13 cellular contexts compared by ENCODE assay signal in genomic region chr3:121724130-121724529, GRCh38. TPM values are rescaled to one million over a fixed set of nuclear protein-coding genes. Genes with fewer than 3 reads are reported as not detected.
DNase-seq lines count a peak whose midpoint lies in the region; ATAC-seq and TF ChIP-seq lines count a peak whose summit lies in the region.
"Had no signal": no experiment of that assay in that cellular context is flagged by ENCODE, and none has a peak within 500 bp of the region (broad histone marks: within the 10 kb centered on the region; RNA-seq: fewer than 3 reads in every experiment).

No MANE protein-coding gene starts in this region.

- H3K4me1 Mint-ChIP-seq in dendritic cell treated with granulocyte-macrophage colony-stimulating factor and Interleukin-4, amounts not matched to agents 40 ng/mL and 50 ng/mL, for 4 days (ENCODE audit: low read depth) = peaks cover 11% of the 10 kb centered on the region
- H3K4me1 Mint-ChIP-seq in effector memory CD8-positive, alpha-beta T cell (ENCODE audit: low read depth in 2 of 2) = peaks cover 8 to 12% of the 10 kb centered on the region in 2 donors

- no peak for TF ChIP-seq POLR2A in gastrocnemius medialis (IDR thresholded peaks at IDR 0.05)

- no peaks in the 10 kb centered on the region for H3K9me3 ChIP-seq in gastrocnemius medialis
- H3K9me3 ChIP-seq: right lobe of liver had no signal

- no peak overlapping the region for H3K4me3 Mint-ChIP-seq in dendritic cell treated with granulocyte-macrophage colony-stimulating factor and Interleukin-4, amounts not matched to agents 40 ng/mL and 50 ng/mL, for 4 days
- H3K4me3 Mint-ChIP-seq in effector memory CD8-positive, alpha-beta T cell = no peak overlapping the region

- no peak overlapping the region for H3K4me3 ChIP-seq in gastrocnemius medialis
- H3K4me3 ChIP-seq: right lobe of liver had no signal

- H3K36me3 ChIP-seq in gastrocnemius medialis = peaks cover 0 to 93% of the 10 kb centered on the region in 2 donors

- H3K27me3 ChIP-seq in gastrocnemius medialis = no peaks in the 10 kb centered on the region
- H3K27me3 ChIP-seq: right lobe of liver had no signal

- peaks cover 95% of the 10 kb centered on the region for H3K36me3 Mint-ChIP-seq in dendritic cell treated with granulocyte-macrophage colony-stimulating factor and Interleukin-4, amounts not matched to agents 40 ng/mL and 50 ng/mL, for 4 days (ENCODE audit: low read depth)
- H3K36me3 Mint-ChIP-seq in effector memory CD8-positive, alpha-beta T cell (ENCODE audit: insufficient read depth) = peaks cover 56% of the 10 kb centered on the region

- in situ Hi-C loops in gastrocnemius medialis (cut with MboI; ENCODE audit: low sequenced_read_pairs in 4 of 4) = loop anchor here in 1 of 4 donors (25.0 kb wide), 1 partner anchor 88 kb away; no protein-coding TSS in a partner anchor

- ATAC-seq in GM18867 (IDR thresholded peaks at IDR 0.05; ENCODE audit: unreplicated experiment) (peak; percentile 91), GM21786 (IDR thresholded peaks at IDR 0.05; ENCODE audit: unreplicated experiment) (peak; percentile 94), HG03442 (IDR thresholded peaks at IDR 0.05; ENCODE audit: unreplicated experiment) (peak; percentile 93), gastrocnemius medialis (no peak)
- no peak for ATAC-seq in effector memory CD8-positive, alpha-beta T cell (replicated peaks)

- DNase-seq in gastrocnemius medialis (no peak), iPS-NIHi7 (ENCODE audit: extremely low spot score) (no peak)
- no peak for DNase-seq in activated naive CD4-positive, alpha-beta T cell (lab: John Stamatoyannopoulos, UW)
- no peak for DNase-seq in effector memory CD8-positive, alpha-beta T cell
- DNase-seq: activated CD8-positive, alpha-beta memory T cell treated with anti-CD3 and anti-CD28 coated beads for 24 hours; Calu3; mesendoderm; NCI-H1105; right lobe of liver had no signal

- H3K27ac Mint-ChIP-seq in dendritic cell treated with granulocyte-macrophage colony-stimulating factor and Interleukin-4, amounts not matched to agents 40 ng/mL and 50 ng/mL, for 4 days = peak overlapping the region; percentile 75
- no peak overlapping the region for H3K27ac Mint-ChIP-seq in effector memory CD8-positive, alpha-beta T cell

- no peaks in the 10 kb centered on the region for H3K9me3 Mint-ChIP-seq in dendritic cell treated with granulocyte-macrophage colony-stimulating factor and Interleukin-4, amounts not matched to agents 40 ng/mL and 50 ng/mL, for 4 days
- H3K9me3 Mint-ChIP-seq in effector memory CD8-positive, alpha-beta T cell = no peaks in the 10 kb centered on the region

- H3K27ac ChIP-seq in gastrocnemius medialis = no peak overlapping the region
- H3K27ac ChIP-seq: right lobe of liver had no signal

- intact Hi-C loops in dendritic cell treated with granulocyte-macrophage colony-stimulating factor and Interleukin-4, amounts not matched to agents 40 ng/mL and 50 ng/mL, for 4 days (cut with micrococcal nuclease) = loop anchor here (10.0 kb wide), 1 partner anchor 61 kb away; no protein-coding TSS in a partner anchor
- intact Hi-C loops in gastrocnemius medialis (cut with DNase I; ENCODE audit: low total_unique reads) = no loop called here

- no peaks in the 10 kb centered on the region for H3K27me3 Mint-ChIP-seq in dendritic cell treated with granulocyte-macrophage colony-stimulating factor and Interleukin-4, amounts not matched to agents 40 ng/mL and 50 ng/mL, for 4 days
- H3K27me3 Mint-ChIP-seq in effector memory CD8-positive, alpha-beta T cell = no peaks in the 10 kb centered on the region

- no peak for TF ChIP-seq CTCF in gastrocnemius medialis (IDR thresholded peaks at IDR 0.05 in 4 of 5, conservative IDR thresholded peaks at IDR 0.05 in 1 of 5)

- H3K4me1 ChIP-seq in gastrocnemius medialis = no peaks in the 10 kb centered on the region
- H3K4me1 ChIP-seq: right lobe of liver had no signal

RNA-seq across cellular contexts. Expression of gene GOLGB1, which starts 25.4 kb away (rescaled TPM):
- total RNA-seq in gastrocnemius medialis = 10 to 100 TPM; 18.1 to 31.6 (median 26.7) TPM

Comparison
In these comparisons a context has a peak if more than half of its experiments do, and no peak if none do; other contexts are left out.
1. ATAC-seq: peak in GM18867 (single experiment), GM21786 (single experiment) and HG03442 (single experiment); none in gastrocnemius medialis (0 of 2) and effector memory CD8-positive, alpha-beta T cell (single experiment).